22 cellular contexts compared by ENCODE assay signal in the genomic region with DNA sequence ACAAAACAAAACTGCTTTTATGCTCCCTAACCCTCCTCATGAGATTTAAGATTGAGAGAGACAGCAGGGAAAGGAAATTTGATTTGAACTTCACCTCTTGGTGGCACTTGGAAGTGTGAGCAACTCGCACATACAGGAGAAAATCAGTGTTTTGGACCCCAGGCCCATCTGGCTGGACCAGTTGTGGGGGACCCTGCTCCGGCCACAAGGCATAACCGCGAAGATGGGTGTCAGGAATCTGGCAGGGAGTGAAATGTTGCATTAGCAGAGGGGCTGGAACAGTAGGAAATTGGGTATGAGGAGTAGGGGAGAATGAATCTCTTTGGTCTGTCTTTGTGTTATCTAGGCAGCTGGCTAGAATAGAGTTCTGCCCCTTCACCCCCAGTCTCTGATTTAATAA. TPM values are rescaled to one million over a fixed set of nuclear protein-coding genes. Genes with fewer than 3 reads are reported as not detected.
DNase-seq lines count a peak whose midpoint lies in the region; ATAC-seq and TF ChIP-seq lines count a peak whose summit lies in the region.
"Had no signal": no experiment of that assay in that cellular context is flagged by ENCODE, and none has a peak within 500 bp of the region (broad histone marks: within the 10 kb centered on the region; RNA-seq: fewer than 3 reads in every experiment).

No MANE protein-coding gene starts in this region.

- no peak overlapping the region for H3K27ac ChIP-seq in HEK293 (ENCODE audit: extremely low read depth, low read depth, low read length)
- no peak overlapping the region for H3K27ac ChIP-seq in thyroid gland
- H3K27ac ChIP-seq: GM23248 had no signal

- CTCF ChIA-PET in HEK293 (lab: Yijun Ruan, JAX): interaction anchor here (0.6 to 0.7 kb wide), 2 partner anchors 17 to 27 kb away, joined by 3 to 4 read pairs; no protein-coding TSS in a partner anchor

- 87 to 93% methylated on average over 4 of the region's 4 CpGs for WGBS in thyroid gland, 2 donors

- no peak for TF ChIP-seq CTCF in GM20000 (IDR thresholded peaks at IDR 0.05; ENCODE audit: extremely low read depth, missing control alignments)
- TF ChIP-seq CTCF in HEK293 (tag by site-specific recombination; IDR thresholded peaks at IDR 0.05): no peak
- no peak for TF ChIP-seq CTCF in thyroid gland (IDR thresholded peaks at IDR 0.05)

- H3K4me1 Mint-ChIP-seq in dendritic cell treated with granulocyte-macrophage colony-stimulating factor and Interleukin-4, amounts not matched to agents 40 ng/mL and 50 ng/mL, for 4 days (ENCODE audit: low read depth): peaks cover 75% of the 10 kb centered on the region
- H3K4me1 Mint-ChIP-seq in stimulated activated effector memory CD8-positive, alpha-beta T cell treated with anti-CD3 and anti-CD28 coated beads, Interleukin-12 subunit alpha, Interleukin-12 subunit beta, amount 100 ng/mL, for 72 hours: peaks cover 6% of the 10 kb centered on the region

- H3K9me3 ChIP-seq in HEK293 (ENCODE audit: control insufficient read depth, insufficient read depth, low read depth, low read length) (no peaks in the 10 kb centered on the region), thyroid gland (no peaks in the 10 kb centered on the region)

- H3K4me1 ChIP-seq in HEK293 (ENCODE audit: control insufficient read depth, insufficient read depth, low read length) (peaks cover 4% of the 10 kb centered on the region), thyroid gland (peaks cover 9 to 45% of the 10 kb centered on the region in 2 donors)

- H3K9me3 Mint-ChIP-seq in dendritic cell treated with granulocyte-macrophage colony-stimulating factor and Interleukin-4, amounts not matched to agents 40 ng/mL and 50 ng/mL, for 4 days: no peaks in the 10 kb centered on the region
- no peaks in the 10 kb centered on the region for H3K9me3 Mint-ChIP-seq in stimulated activated effector memory CD8-positive, alpha-beta T cell treated with anti-CD3 and anti-CD28 coated beads, Interleukin-12 subunit alpha, Interleukin-12 subunit beta, amount 100 ng/mL, for 72 hours
- H3K9me3 Mint-ChIP-seq: CD4-positive, alpha-beta memory T cell had no signal

- H3K4me3 ChIP-seq in HEK293 (ENCODE audit: low read depth, low read length) (no peak overlapping the region), thyroid gland (replicated peaks in 1 of 3) (no peak overlapping the region)
- H3K4me3 ChIP-seq: GM23248 had no signal

- H3K36me3 Mint-ChIP-seq in dendritic cell treated with granulocyte-macrophage colony-stimulating factor and Interleukin-4, amounts not matched to agents 40 ng/mL and 50 ng/mL, for 4 days (ENCODE audit: low read depth): no peaks in the 10 kb centered on the region
- peaks cover 11% of the 10 kb centered on the region for H3K36me3 Mint-ChIP-seq in stimulated activated effector memory CD8-positive, alpha-beta T cell treated with anti-CD3 and anti-CD28 coated beads, Interleukin-12 subunit alpha, Interleukin-12 subunit beta, amount 100 ng/mL, for 72 hours

- peaks cover 5 to 8% of the 10 kb centered on the region in 2 experiments for H3K36me3 ChIP-seq in HEK293 (ENCODE audit: control insufficient read depth in 2 of 2, insufficient read depth in 1 of 2, low read length in 2 of 2)
- H3K36me3 ChIP-seq in thyroid gland: peaks cover 0 to 2% of the 10 kb centered on the region in 2 donors

- DNase-seq in GM20000 (ENCODE audit: low spot score) (peak; percentile 5), posterior vena cava (ENCODE audit: low spot score) (peak; percentile 69), nucleus accumbens (lab: John Stamatoyannopoulos, UW) (no peak), thyroid gland (no peak)
- no peak for DNase-seq in stimulated activated effector memory CD8-positive, alpha-beta T cell treated with anti-CD3 and anti-CD28 coated beads, Interleukin-12 subunit alpha, Interleukin-12 subunit beta, amount 100 ng/mL, for 72 hours (ENCODE audit: low spot score in 2 of 2)
- DNase-seq: Calu3; CD4-positive, alpha-beta memory T cell; COR-L47; DMS53; DMS79 treated with DMSO at 0.1 percent for 48 hours; GF-D8; GM23248; H7; HCEC 1CT had no signal

- no peak for ATAC-seq in stimulated activated effector memory CD8-positive, alpha-beta T cell treated with anti-CD3 and anti-CD28 coated beads, Interleukin-12 subunit alpha, Interleukin-12 subunit beta, amount 100 ng/mL, for 72 hours
- no peak for ATAC-seq in GM19351 (IDR thresholded peaks at IDR 0.05; ENCODE audit: unreplicated experiment)

- TF ChIP-seq POLR2A in thyroid gland (IDR thresholded peaks at IDR 0.05): no peak

- POLR2A ChIA-PET in HEK293 (lab: Yijun Ruan, JAX): interaction anchor here (1.9 kb wide), 1 partner anchor 8 kb away, joined by 8 read pairs; a partner anchor contains a TSS

- no peaks in the 10 kb centered on the region for H3K27me3 Mint-ChIP-seq in dendritic cell treated with granulocyte-macrophage colony-stimulating factor and Interleukin-4, amounts not matched to agents 40 ng/mL and 50 ng/mL, for 4 days
- H3K27me3 Mint-ChIP-seq: CD4-positive, alpha-beta memory T cell had no signal

- intact Hi-C loops in dendritic cell treated with granulocyte-macrophage colony-stimulating factor and Interleukin-4, amounts not matched to agents 40 ng/mL and 50 ng/mL, for 4 days (cut with micrococcal nuclease): no loop called here
- intact Hi-C loops in posterior vena cava (cut with DNase I): no loop called here
- intact Hi-C loops in thyroid gland (cut with DNase I): no loop called here

- no peak overlapping the region for H3K4me3 Mint-ChIP-seq in dendritic cell treated with granulocyte-macrophage colony-stimulating factor and Interleukin-4, amounts not matched to agents 40 ng/mL and 50 ng/mL, for 4 days
- no peak overlapping the region for H3K4me3 Mint-ChIP-seq in stimulated activated effector memory CD8-positive, alpha-beta T cell treated with anti-CD3 and anti-CD28 coated beads, Interleukin-12 subunit alpha, Interleukin-12 subunit beta, amount 100 ng/mL, for 72 hours
- H3K4me3 Mint-ChIP-seq: CD4-positive, alpha-beta memory T cell had no signal

- H3K27ac Mint-ChIP-seq in dendritic cell treated with granulocyte-macrophage colony-stimulating factor and Interleukin-4, amounts not matched to agents 40 ng/mL and 50 ng/mL, for 4 days: peak overlapping the region; percentile 65
- H3K27ac Mint-ChIP-seq in stimulated activated effector memory CD8-positive, alpha-beta T cell treated with anti-CD3 and anti-CD28 coated beads, Interleukin-12 subunit alpha, Interleukin-12 subunit beta, amount 100 ng/mL, for 72 hours: no peak overlapping the region
- H3K27ac Mint-ChIP-seq: CD4-positive, alpha-beta memory T cell had no signal

- H3K27me3 ChIP-seq in thyroid gland: no peaks in the 10 kb centered on the region

TF ChIP-seq in HEK293, 187 proteins besides CTCF, POLR2A, EP300 and RAD21:
- no peak for TF ChIP-seq ZNF558 (tag by site-specific recombination; IDR thresholded peaks at IDR 0.05)
- TF ChIP-seq ZNF600 (tag by site-specific recombination; IDR thresholded peaks at IDR 0.05): peak; percentile 43; the same call in 1 of the 2 replicates
- no peak for TF ChIP-seq ZNF366 (tag by site-specific recombination; conservative IDR thresholded peaks at IDR 0.05)
- no peak for TF ChIP-seq KLF7 (tag by site-specific recombination; IDR thresholded peaks at IDR 0.05; ENCODE audit: borderline replicate concordance)
- TF ChIP-seq IKZF3 (tag by site-specific recombination; IDR thresholded peaks at IDR 0.05): no peak
- TF ChIP-seq, protein P1, sequence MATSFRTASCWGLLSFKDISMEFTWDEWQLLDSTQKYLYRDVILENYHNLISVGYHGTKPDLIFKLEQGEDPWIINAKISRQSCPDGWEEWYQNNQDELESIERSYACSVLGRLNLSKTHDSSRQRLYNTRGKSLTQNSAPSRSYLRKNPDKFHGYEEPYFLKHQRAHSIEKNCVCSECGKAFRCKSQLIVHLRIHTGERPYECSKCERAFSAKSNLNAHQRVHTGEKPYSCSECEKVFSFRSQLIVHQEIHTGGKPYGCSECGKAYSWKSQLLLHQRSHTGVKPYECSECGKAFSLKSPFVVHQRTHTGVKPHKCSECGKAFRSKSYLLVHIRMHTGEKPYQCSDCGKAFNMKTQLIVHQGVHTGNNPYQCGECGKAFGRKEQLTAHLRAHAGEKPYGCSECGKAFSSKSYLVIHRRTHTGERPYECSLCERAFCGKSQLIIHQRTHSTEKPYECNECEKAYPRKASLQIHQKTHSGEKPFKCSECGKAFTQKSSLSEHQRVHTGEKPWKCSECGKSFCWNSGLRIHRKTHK (tag by site-specific recombination; IDR thresholded peaks at IDR 0.05): no peak
- no peak for TF ChIP-seq ZBTB48 (tag by site-specific recombination; IDR thresholded peaks at IDR 0.05)
- no peak for TF ChIP-seq ZNF555 (tag by site-specific recombination; conservative IDR thresholded peaks at IDR 0.05)

RNA-seq across cellular contexts. Expression of a gene that starts 1.2 kb away (rescaled TPM):
- total RNA-seq in posterior vena cava: not detected
- total RNA-seq in thyroid gland: under 1 TPM in 1 of 4 donors, not detected in 3; 0.11 TPM
- total RNA-seq: A172; A673; Calu3; CD4-positive, alpha-beta memory T cell; Daoy; G401; GM23248; H1 had no signal

RNA-seq across cellular contexts. Expression of a gene that starts 8.3 kb away (rescaled TPM):
- total RNA-seq in posterior vena cava: 10 to 100 TPM; 35.2 to 38.7 TPM
- 10 to 100 TPM; 21.3 to 37.1 (median 28.9) TPM for total RNA-seq in thyroid gland

RNA-seq across cellular contexts. Expression of a gene that starts 8.6 kb away (rescaled TPM):
- total RNA-seq in posterior vena cava (100 to 1,000 TPM in 1 of 2 donors, 10 to 100 TPM in 1; 85.9 to 112 TPM), thyroid gland (100 to 1,000 TPM; 143 to 195 (median 152) TPM)

RNA-seq across cellular contexts. Expression of a gene that starts 15.5 kb away (rescaled TPM):
- total RNA-seq in posterior vena cava: under 1 TPM in 1 of 2 donors, not detected in 1; 0.19 TPM
- not detected for total RNA-seq in thyroid gland
- total RNA-seq: A172, A673, Calu3, Daoy, G401, GM23248, H1, H7 had no signal

RNA-seq across cellular contexts. Expression of a gene that starts 46.3 kb away (rescaled TPM):
- total RNA-seq in posterior vena cava (1 to 10 TPM; 1.8 to 2.9 TPM), thyroid gland (1 to 10 TPM; 2.9 to 7.8 (median 5.6) TPM)

Comparison
In these comparisons a context has a peak if more than half of its experiments do, and no peak if none do; other contexts are left out.
1. DNase-seq: peak in GM20000 (single experiment) and posterior vena cava (single experiment); none in stimulated activated effector memory CD8-positive, alpha-beta T cell treated with anti-CD3 and anti-CD28 coated beads, Interleukin-12 subunit alpha, Interleukin-12 subunit beta, amount 100 ng/mL, for 72 hours (0 of 2), nucleus accumbens (0 of 56) and thyroid gland (0 of 2).